In genomic region chr14:71552809-71553208, GRCh38 we compare ENCODE assay signal across 1 cellular context.
TF ChIP-seq lines count a peak whose summit lies in the region.

No MANE protein-coding gene starts in this region.

TF ChIP-seq in GM23338, 12 proteins besides CTCF, POLR2A, EP300 and RAD21 (continued from another document):
- TF ChIP-seq ETS1 (IDR thresholded peaks at IDR 0.05): no peak
- no peak for TF ChIP-seq ZNF114 (CRISPR knock-in tag; IDR thresholded peaks at IDR 0.05)
